In genomic region chr1:1442069-1442770, GRCh38 we compare ENCODE assay signal across 23 cellular contexts. TPM values are rescaled to one million over a fixed set of nuclear protein-coding genes. Genes with fewer than 3 reads are reported as not detected.
A peak's percentile ranks its signal among the peaks of the same experiment; 100 is the strongest.
DNase-seq lines count a peak whose midpoint lies in the region; FAIRE-seq and TF ChIP-seq lines count a peak whose summit lies in the region.
"Had no signal": no experiment of that assay in that cellular context is flagged by ENCODE, and none has a peak within 500 bp of the region (broad histone marks: within the 10 kb centered on the region; RNA-seq: fewer than 3 reads in every experiment).

No MANE protein-coding gene starts in this region.

- H3K4me2 ChIP-seq in H1 (ENCODE audit: insufficient read depth in 1 of 2, low read depth in 2 of 2, low read length in 2 of 2) (no peak overlapping the region), osteoblast (ENCODE audit: insufficient read depth, low read length) (no peak overlapping the region), smooth muscle cell (no peak overlapping the region)

- no peaks in the 10 kb centered on the region for H3F3A ChIP-seq in smooth muscle cell (ENCODE audit: low read depth)

- H2AFZ ChIP-seq in H1 (ENCODE audit: low read length) (no peak overlapping the region), osteoblast (ENCODE audit: low read length) (no peak overlapping the region), smooth muscle cell (ENCODE audit: low read depth) (no peak overlapping the region)

- H3K23me2 ChIP-seq in H1 (ENCODE audit: low read depth, low read length): no peaks in the 10 kb centered on the region

- no peak for TF ChIP-seq RAD21 in H1 (IDR thresholded peaks at IDR 0.05 in 1 of 2, conservative IDR thresholded peaks at IDR 0.05 in 1 of 2; ENCODE audit: low read depth in 2 of 2, low read length in 2 of 2)

- H2BK15ac ChIP-seq in H1 (ENCODE audit: low read length): no peak overlapping the region

- no peak overlapping the region for H3K4me3 ChIP-seq in H7 (ENCODE audit: insufficient read depth, low read depth, low read length)
- no peak overlapping the region for H3K4me3 ChIP-seq in H1 (ENCODE audit: extremely low read depth in 1 of 4, insufficient read depth in 2 of 4, low read depth in 3 of 4, low read length in 4 of 4)
- no peak overlapping the region for H3K4me3 ChIP-seq in osteoblast (ENCODE audit: insufficient read depth, low read length)
- H3K4me3 ChIP-seq in smooth muscle cell: no peak overlapping the region
- H3K4me3 ChIP-seq: thyroid gland had no signal

- H3K79me2 ChIP-seq in H1 (ENCODE audit: control insufficient read depth in 1 of 2, insufficient read depth in 2 of 2, low read length in 2 of 2) (no peaks in the 10 kb centered on the region; a peak in 1 of 4 replicates), osteoblast (ENCODE audit: insufficient read depth, low read length) (no peaks in the 10 kb centered on the region), smooth muscle cell (ENCODE audit: low read depth) (peaks cover 1% of the 10 kb centered on the region)

- no peak overlapping the region for H2BK5ac ChIP-seq in H1 (ENCODE audit: low read depth, low read length)

- H3K27me3 ChIP-seq in H7 (ENCODE audit: control insufficient read depth, insufficient read depth, low read length): no peaks in the 10 kb centered on the region
- no peaks in the 10 kb centered on the region for H3K27me3 ChIP-seq in H1 (replicated peaks in 1 of 4; ENCODE audit: control insufficient read depth in 3 of 4, extremely low read depth in 1 of 4, insufficient read depth in 3 of 4, low read length in 3 of 4)
- H3K27me3 ChIP-seq in osteoblast (ENCODE audit: insufficient read depth, low read length): no peaks in the 10 kb centered on the region
- H3K27me3 ChIP-seq in smooth muscle cell (ENCODE audit: low read depth): no peaks in the 10 kb centered on the region
- H3K27me3 ChIP-seq: thyroid gland had no signal

- peaks cover 0 to 2% (median 0%) of the 10 kb centered on the region in 4 experiments; a peak in 1 of 7 replicates for H3K4me1 ChIP-seq in H1 (replicated peaks in 1 of 4; ENCODE audit: control insufficient read depth in 3 of 4, insufficient read depth in 4 of 4, low read length in 3 of 4)
- peaks cover 5% of the 10 kb centered on the region for H3K4me1 ChIP-seq in osteoblast (ENCODE audit: insufficient read depth, low read length)
- no peaks in the 10 kb centered on the region for H3K4me1 ChIP-seq in smooth muscle cell (ENCODE audit: low read depth)

- no peak overlapping the region for H2BK120ac ChIP-seq in H1 (replicated peaks; ENCODE audit: low read depth, low read length)

- H3K18ac ChIP-seq in H1 (ENCODE audit: extremely low read depth, low read length): no peak overlapping the region

- H4K5ac ChIP-seq in H1 (ENCODE audit: insufficient read length, low read depth, low read length): no peak overlapping the region

- TF ChIP-seq EP300 in H1 (IDR thresholded peaks at IDR 0.05; ENCODE audit: borderline replicate concordance in 1 of 2, low read depth in 2 of 2, low read length in 2 of 2): no peak

- WGBS in H1 (ENCODE audit: extremely low coverage in 1 of 2, insufficient coverage in 1 of 2, insufficient read length in 1 of 2, insufficient replicate concordance in 2 of 2, low coverage in 1 of 2, low lambda C conversion rate in 2 of 2, missing lambda C conversion rate in 1 of 2), 2 experiments: 95% methylated on average over 32 of the region's 32 CpGs; no CpG with 5 or more reads in 1 of the 2 experiments
- WGBS in smooth muscle cell (ENCODE audit: low lambda C conversion rate): 95% methylated on average over 32 of the region's 32 CpGs

- H2AK5ac ChIP-seq in H1 (ENCODE audit: low read depth, low read length): no peak overlapping the region

- H4K20me1 ChIP-seq in H1 (replicated peaks in 1 of 2; ENCODE audit: control insufficient read depth in 1 of 2, insufficient read depth in 2 of 2, low read length in 2 of 2) (peaks cover 0 to 2% of the 10 kb centered on the region in 2 experiments), osteoblast (ENCODE audit: insufficient read depth, low read length) (no peaks in the 10 kb centered on the region), smooth muscle cell (ENCODE audit: low read depth) (peaks cover 12% of the 10 kb centered on the region)

- no peaks in the 10 kb centered on the region for H3K36me3 ChIP-seq in H7 (replicated peaks; ENCODE audit: control insufficient read depth, insufficient read depth, low read length)
- H3K36me3 ChIP-seq in H1 (ENCODE audit: control insufficient read depth in 2 of 4, insufficient read depth in 4 of 4, low read length in 3 of 4): peaks cover 0 to 7% (median 0%) of the 10 kb centered on the region in 4 experiments; a peak in 1 of 8 replicates
- H3K36me3 ChIP-seq in osteoblast (ENCODE audit: insufficient read depth, low read length): no peaks in the 10 kb centered on the region
- H3K36me3 ChIP-seq in smooth muscle cell (ENCODE audit: low read depth): no peaks in the 10 kb centered on the region
- H3K36me3 ChIP-seq: thyroid gland had no signal

- H2BK20ac ChIP-seq in H1 (ENCODE audit: low read length): no peak overlapping the region

- no peak for TF ChIP-seq CTCF in H1 (IDR thresholded peaks at IDR 0.05; ENCODE audit: control extremely low read depth in 1 of 3, insufficient read depth in 1 of 3, low read depth in 1 of 3, low read length in 3 of 3)
- TF ChIP-seq CTCF in osteoblast (IDR thresholded peaks at IDR 0.05; ENCODE audit: extremely low read depth, low read depth, low read length): no peak
- TF ChIP-seq CTCF in smooth muscle cell (IDR thresholded peaks at IDR 0.05; ENCODE audit: borderline replicate concordance, insufficient read depth, poor library complexity, severe bottlenecking): no peak

- CTCF ChIA-PET in H1 (lab: Charles Lee; ENCODE audit: partially characterized antibody): interaction anchor here (0.7 to 4.3 kb wide), 15 partner anchors 9 to 129 kb away, joined by 3 to 36 read pairs (median 5); partner anchors contain the start of genes CCNL2 and MRPL20

- H2BK12ac ChIP-seq in H1 (ENCODE audit: low read depth, low read length): no peak overlapping the region

- DNase-seq in H7 (peak; percentile 47), H1 (ENCODE audit: low read depth in 1 of 2, low spot score in 2 of 2) (no peak), osteoblast (ENCODE audit: insufficient read length, low spot score, missing footprints) (peak; percentile 84), NCI-H1092 treated with DMSO at 0.1 percent for 48 hours (lab: John Stamatoyannopoulos, UW) (no peak), smooth muscle cell (lab: John Stamatoyannopoulos, UW; ENCODE audit: unreplicated experiment) (no peak), HuH-7 (ENCODE audit: low spot score) (no peak)
- DNase-seq: activated CD4-positive, alpha-beta T cell treated with anti-CD3 and anti-CD28 coated beads for 1 hour; activated naive CD4-positive, alpha-beta T cell treated with anti-CD3 and anti-CD28 coated beads, Interleukin-2, amount 50 U/mL, for 16 hours; cerebellar nuclear complex; effector CD8-positive, alpha-beta T cell; MM.1S; natural killer cell; NCI-H146; NCI-H526 treated with DMSO at 0.1 percent for 48 hours; stimulated activated CD4-positive, alpha-beta T cell treated with anti-CD3 and anti-CD28 coated beads, Interleukin-2, amount 100 ng/mL, for 48 hours; stimulated activated naive CD4-positive, alpha-beta T cell treated with Interleukin-2 at 50 U/mL for 16 hours; SW 1271; thyroid gland had no signal

- POLR2A ChIA-PET in H1 (lab: Charles Lee; ENCODE audit: partially characterized antibody): interaction anchor here (1.0 to 22.9 kb wide), 8 partner anchors 9 to 67 kb away, joined by 3 to 515 read pairs (median 4); partner anchors contain the start of genes AURKAIP1, CCNL2 and MRPL20

- H3K14ac ChIP-seq in H1 (ENCODE audit: insufficient read length): no peak overlapping the region

- H3K9ac ChIP-seq in H1 (replicated peaks in 1 of 4; ENCODE audit: extremely low read depth in 1 of 4, low read depth in 3 of 4, low read length in 3 of 4): no peak overlapping the region
- H3K9ac ChIP-seq in smooth muscle cell (ENCODE audit: low read depth): no peak overlapping the region

- no peak overlapping the region for H4K91ac ChIP-seq in H1 (replicated peaks; ENCODE audit: insufficient read length, low read length)

- H4K8ac ChIP-seq in H1 (ENCODE audit: extremely low read depth, insufficient read depth, low read length): peak overlapping the region; percentile 74

- no peak overlapping the region for H3K23ac ChIP-seq in H1 (ENCODE audit: insufficient read length)

- no peak overlapping the region for H3K27ac ChIP-seq in H1 (ENCODE audit: low read depth, low read length)
- H3K27ac ChIP-seq in osteoblast (ENCODE audit: low read depth, low read length): no peak overlapping the region
- no peak overlapping the region for H3K27ac ChIP-seq in smooth muscle cell (ENCODE audit: low read depth)
- H3K27ac ChIP-seq: thyroid gland had no signal

- H3K79me1 ChIP-seq in H1 (ENCODE audit: low read depth, low read length): no peaks in the 10 kb centered on the region

- no peak for TF ChIP-seq POLR2A in H1 (IDR thresholded peaks at IDR 0.05; ENCODE audit: control extremely low read depth in 1 of 2, low read depth in 2 of 2, low read length in 2 of 2)

- H3K4ac ChIP-seq in H1 (replicated peaks; ENCODE audit: insufficient read length, low read depth, low read length): no peak overlapping the region

- H3K56ac ChIP-seq in H1 (replicated peaks; ENCODE audit: insufficient read length, low read depth, low read length): no peak overlapping the region

- FAIRE-seq in H1 (lab: Jason Lieb, UNC): no peak

- no peaks in the 10 kb centered on the region for H3K9me3 ChIP-seq in H1 (ENCODE audit: insufficient read depth in 2 of 2, low read depth in 1 of 2, low read length in 1 of 2)
- H3K9me3 ChIP-seq in osteoblast (ENCODE audit: low read depth, low read length): no peaks in the 10 kb centered on the region
- H3K9me3 ChIP-seq in smooth muscle cell (replicated peaks; ENCODE audit: low read depth): no peaks in the 10 kb centered on the region
- H3K9me3 ChIP-seq: thyroid gland had no signal

RNA-seq across cellular contexts. Expression of gene VWA1, which starts 6.7 kb away (rescaled TPM):
- total RNA-seq in H7 (2014; rRNA removed; shearing (Covaris generic)): 32.1 and 37.1 TPM in 2 replicates
- total RNA-seq in H1 (2021; fragmentation: NEBNext Ultra II Directional; extraction: Animal tissue kit (Norgen Biotek cat#: 25700)): 36.6 and 42.0 TPM in 2 replicates
- polyA plus RNA-seq in H1 (2011; rRNA removed) (16.0 and 19.5 TPM in 2 replicates), smooth muscle cell (79.2 and 156 TPM in 2 replicates)
- polyA plus RNA-seq in H1 (2011; cell fraction: cytosol; rRNA removed): 15.8 TPM
- 26.0 TPM for polyA plus RNA-seq in H1 (2011; cell fraction: nucleus; rRNA removed)
- polyA plus RNA-seq in H1 (2012, experiment 1 of 2): 15.3 to 20.4 TPM (median 19.1 TPM) in 4 replicates
- polyA plus RNA-seq in H1 (2012, experiment 2 of 2): 11.3 TPM
- polyA plus RNA-seq in H1 (2013, experiment 1 of 2): 32.5 TPM
- 30.8 TPM for polyA plus RNA-seq in H1 (2013, experiment 2 of 2)
- 3.7 and 6.6 TPM in 2 replicates for polyA minus RNA-seq in H1 (2011; rRNA and poly(A)+ RNA removed)
- polyA minus RNA-seq in H1 (2011; cell fraction: cytosol; rRNA and poly(A)+ RNA removed): 13.1 TPM
- 13.6 TPM for polyA minus RNA-seq in H1 (2011; cell fraction: nucleus; rRNA and poly(A)+ RNA removed)
- total RNA-seq in osteoblast (2.4 and 4.3 TPM in 2 replicates), smooth muscle cell (25.1 and 29.5 TPM in 2 replicates)
- total RNA-seq: CD4-positive, alpha-beta memory T cell; natural killer cell had no signal
- polyA plus RNA-seq: CD4-positive, alpha-beta memory T cell had no signal

RNA-seq across cellular contexts. Expression of gene ATAD3C, which starts 7.3 kb away (rescaled TPM):
- 0.14 and 0.74 TPM in 2 replicates for total RNA-seq in H7 (2014; rRNA removed; shearing (Covaris generic))
- total RNA-seq in H1 (2021; fragmentation: NEBNext Ultra II Directional; extraction: Animal tissue kit (Norgen Biotek cat#: 25700)): 1.3 and 2.0 TPM in 2 replicates
- polyA plus RNA-seq in H1 (2011; rRNA removed) (2.7 and 2.8 TPM in 2 replicates), smooth muscle cell (0.86 and 2.6 TPM in 2 replicates)
- polyA plus RNA-seq in H1 (2011; cell fraction: cytosol; rRNA removed): 2.3 TPM
- polyA plus RNA-seq in H1 (2011; cell fraction: nucleus; rRNA removed): 10.7 TPM
- polyA plus RNA-seq in H1 (2012, experiment 1 of 2): 3.1 to 5.1 TPM (median 3.8 TPM) in 4 replicates
- 1.9 TPM for polyA plus RNA-seq in H1 (2012, experiment 2 of 2)
- 1.1 TPM for polyA plus RNA-seq in H1 (2013, experiment 1 of 2)
- 0.74 TPM for polyA plus RNA-seq in H1 (2013, experiment 2 of 2)
- 0.57 and 0.88 TPM in 2 replicates for polyA minus RNA-seq in H1 (2011; rRNA and poly(A)+ RNA removed)
- polyA minus RNA-seq in H1 (2011; cell fraction: cytosol; rRNA and poly(A)+ RNA removed): 0.73 TPM
- polyA minus RNA-seq in H1 (2011; cell fraction: nucleus; rRNA and poly(A)+ RNA removed): 3.2 TPM
- total RNA-seq in osteoblast (under 0.01 and 0.59 TPM in 2 replicates), smooth muscle cell (0.09 and 0.40 TPM in 2 replicates)
- total RNA-seq: glomerular endothelial cell, skeletal muscle tissue had no signal
- polyA plus RNA-seq: AG04450 had no signal

RNA-seq across cellular contexts. Expression of gene ANKRD65, which starts 21.1 kb away (rescaled TPM):
- total RNA-seq in H7 (2014; rRNA removed; shearing (Covaris generic)): 0.67 TPM in 1 of 2 replicates, not detected in the other
- 1.8 and 2.2 TPM in 2 replicates for total RNA-seq in H1 (2021; fragmentation: NEBNext Ultra II Directional; extraction: Animal tissue kit (Norgen Biotek cat#: 25700))
- polyA plus RNA-seq in H1 (2011; rRNA removed): 1.7 and 2.0 TPM in 2 replicates
- polyA plus RNA-seq in H1 (2011; cell fraction: cytosol; rRNA removed): 3.2 TPM
- 6.6 TPM for polyA plus RNA-seq in H1 (2011; cell fraction: nucleus; rRNA removed)
- polyA plus RNA-seq in H1 (2012, experiment 1 of 2): 2.6 to 3.5 TPM (median 3.3 TPM) in 4 replicates
- 3.2 TPM for polyA plus RNA-seq in H1 (2012, experiment 2 of 2)
- 1.2 TPM for polyA plus RNA-seq in H1 (2013, experiment 1 of 2)
- polyA plus RNA-seq in H1 (2013, experiment 2 of 2): 1.3 TPM
- polyA minus RNA-seq in H1 (2011; rRNA and poly(A)+ RNA removed): 0.73 and 0.80 TPM in 2 replicates
- 1.7 TPM for polyA minus RNA-seq in H1 (2011; cell fraction: cytosol; rRNA and poly(A)+ RNA removed)
- 2.2 TPM for polyA minus RNA-seq in H1 (2011; cell fraction: nucleus; rRNA and poly(A)+ RNA removed)
- 1.2 and 1.8 TPM in 2 replicates for total RNA-seq in osteoblast
- 5.3 and 10.1 TPM in 2 replicates for total RNA-seq in smooth muscle cell
- 6.1 and 30.1 TPM in 2 replicates for polyA plus RNA-seq in smooth muscle cell
- total RNA-seq: activated CD8-positive, alpha-beta memory T cell treated with anti-CD3 and anti-CD28 coated beads for 36 hours; CD4-positive, alpha-beta memory T cell; glomerular endothelial cell; natural killer cell had no signal
- polyA plus RNA-seq: CD4-positive, alpha-beta memory T cell had no signal

RNA-seq across cellular contexts. Expression of gene ATAD3B, which starts 29.3 kb away (rescaled TPM):
- total RNA-seq in H7 (2014; rRNA removed; shearing (Covaris generic)): 43.5 and 44.1 TPM in 2 replicates
- 63.0 and 64.4 TPM in 2 replicates for total RNA-seq in H1 (2021; fragmentation: NEBNext Ultra II Directional; extraction: Animal tissue kit (Norgen Biotek cat#: 25700))
- polyA plus RNA-seq in H1 (2011; rRNA removed): 31.3 and 43.9 TPM in 2 replicates
- polyA plus RNA-seq in H1 (2011; cell fraction: cytosol; rRNA removed): 51.7 TPM
- polyA plus RNA-seq in H1 (2011; cell fraction: nucleus; rRNA removed): 162 TPM
- 41.1 to 54.3 TPM (median 49.2 TPM) in 4 replicates for polyA plus RNA-seq in H1 (2012, experiment 1 of 2)
- 28.2 TPM for polyA plus RNA-seq in H1 (2012, experiment 2 of 2)
- 24.1 TPM for polyA plus RNA-seq in H1 (2013, experiment 1 of 2)
- polyA plus RNA-seq in H1 (2013, experiment 2 of 2): 24.9 TPM
- polyA minus RNA-seq in H1 (2011; rRNA and poly(A)+ RNA removed): 16.1 and 16.2 TPM in 2 replicates
- polyA minus RNA-seq in H1 (2011; cell fraction: cytosol; rRNA and poly(A)+ RNA removed): 31.8 TPM
- 26.6 TPM for polyA minus RNA-seq in H1 (2011; cell fraction: nucleus; rRNA and poly(A)+ RNA removed)
- total RNA-seq in osteoblast: 10.6 and 14.5 TPM in 2 replicates
- 6.7 and 8.6 TPM in 2 replicates for total RNA-seq in smooth muscle cell
- polyA plus RNA-seq in smooth muscle cell: 20.2 and 27.4 TPM in 2 replicates

RNA-seq across cellular contexts. Expression of gene MRPL20, which starts 35.1 kb away (rescaled TPM):
- 184 and 267 TPM in 2 replicates for total RNA-seq in H7 (2014; rRNA removed; shearing (Covaris generic))
- 126 and 130 TPM in 2 replicates for total RNA-seq in H1 (2021; fragmentation: NEBNext Ultra II Directional; extraction: Animal tissue kit (Norgen Biotek cat#: 25700))
- 138 and 151 TPM in 2 replicates for polyA plus RNA-seq in H1 (2011; rRNA removed)
- 155 TPM for polyA plus RNA-seq in H1 (2011; cell fraction: cytosol; rRNA removed)
- polyA plus RNA-seq in H1 (2011; cell fraction: nucleus; rRNA removed): 119 TPM
- polyA plus RNA-seq in H1 (2012, experiment 1 of 2): 199 to 245 TPM (median 224 TPM) in 4 replicates
- 282 TPM for polyA plus RNA-seq in H1 (2012, experiment 2 of 2)
- polyA plus RNA-seq in H1 (2013, experiment 1 of 2): 197 TPM
- polyA plus RNA-seq in H1 (2013, experiment 2 of 2): 188 TPM
- polyA minus RNA-seq in H1 (2011; rRNA and poly(A)+ RNA removed): 67.9 and 70.9 TPM in 2 replicates
- polyA minus RNA-seq in H1 (2011; cell fraction: cytosol; rRNA and poly(A)+ RNA removed): 82.3 TPM
- polyA minus RNA-seq in H1 (2011; cell fraction: nucleus; rRNA and poly(A)+ RNA removed): 51.4 TPM
- 53.9 and 58.9 TPM in 2 replicates for total RNA-seq in osteoblast
- total RNA-seq in smooth muscle cell: 99.0 and 99.6 TPM in 2 replicates
- polyA plus RNA-seq in smooth muscle cell: 147 and 161 TPM in 2 replicates

Comparison
In these comparisons a context has a peak if more than half of its experiments do, and no peak if none do; other contexts are left out.
1. DNase-seq: peak in H7 (single experiment) and osteoblast (single experiment); none in H1 (0 of 2), NCI-H1092 treated with DMSO at 0.1 percent for 48 hours (single experiment), smooth muscle cell (single experiment) and HuH-7 (single experiment).